Comparison of ENCODE assay signal across 1 cellular context in genomic region chr11:8593935-8594909, GRCh38.
TF ChIP-seq lines count a peak whose summit lies in the region.

Gene STK33, minus strand, starts transcription at chr11:8594228. Its CDS starts 119,323 bp downstream, at chr11:8474905.

TF ChIP-seq in K562, 482 proteins besides CTCF, POLR2A, EP300 and RAD21 (continued from another document):
- peak; percentile 60; the same call in 1 of the 2 replicates for TF ChIP-seq ZNF407 (IDR thresholded peaks at IDR 0.05; ENCODE audit: low read depth)
- no peak for TF ChIP-seq SLC30A9 (CRISPR knock-in tag; IDR thresholded peaks at IDR 0.05)
- no peak for TF ChIP-seq BCLAF1 (IDR thresholded peaks at IDR 0.05; ENCODE audit: borderline replicate concordance in 1 of 2, control insufficient read depth in 1 of 2, low read depth in 2 of 2, low read length in 1 of 2)
- TF ChIP-seq CBX3 (IDR thresholded peaks at IDR 0.05; ENCODE audit: borderline replicate concordance in 1 of 2, low read length in 2 of 2): no peak
- TF ChIP-seq MAFF (IDR thresholded peaks at IDR 0.05; ENCODE audit: low read length): no peak
- TF ChIP-seq USF1 (CRISPR knock-in tag; IDR thresholded peaks at IDR 0.05): peak; percentile 58
- TF ChIP-seq ID3 (CRISPR knock-in tag; IDR thresholded peaks at IDR 0.05): no peak
- TF ChIP-seq ID3 (tag; IDR thresholded peaks at IDR 0.05): no peak
- no peak for TF ChIP-seq CHD1 (IDR thresholded peaks at IDR 0.05; ENCODE audit: low read length)
- no peak for TF ChIP-seq KLF1 (tag; IDR thresholded peaks at IDR 0.05)
- TF ChIP-seq CHD4 (IDR thresholded peaks at IDR 0.05; ENCODE audit: insufficient read depth, insufficient replicate concordance, low read depth, low read length, poor library complexity, severe bottlenecking): no peak
- no peak for TF ChIP-seq E2F3 (CRISPR knock-in tag; IDR thresholded peaks at IDR 0.05)
- TF ChIP-seq TSC22D4 (tag; IDR thresholded peaks at IDR 0.05): no peak
- TF ChIP-seq USF2 (CRISPR knock-in tag; IDR thresholded peaks at IDR 0.05): peak; percentile 62
- no peak for TF ChIP-seq EHMT2 (IDR thresholded peaks at IDR 0.05)
